In the genomic region with DNA sequence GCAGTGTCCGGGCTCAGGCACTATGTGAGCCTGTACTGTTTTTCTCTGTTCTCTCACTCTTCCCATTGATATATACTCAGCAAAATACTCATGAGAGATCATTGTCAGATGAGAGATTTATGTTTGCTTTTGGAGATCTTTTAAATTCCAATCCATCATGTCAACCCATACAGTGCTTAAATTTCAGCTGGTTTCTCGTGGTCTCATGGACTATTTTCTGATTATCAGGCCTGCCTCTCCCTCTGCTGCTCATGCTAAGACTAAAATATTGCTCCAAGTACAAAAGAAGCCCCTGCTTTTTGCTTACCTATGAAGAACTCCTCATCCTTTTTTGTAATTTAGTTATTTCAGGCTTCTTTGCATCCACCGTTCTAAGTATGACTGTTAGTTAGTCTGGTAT, we compare ENCODE assay signal across 17 cellular contexts.
DNase-seq lines count a peak whose midpoint lies in the region; ATAC-seq and TF ChIP-seq lines count a peak whose summit lies in the region.
"Had no signal": no experiment of that assay in that cellular context is flagged by ENCODE, and none has a peak within 500 bp of the region (broad histone marks: within the 10 kb centered on the region; RNA-seq: fewer than 3 reads in every experiment).

No MANE protein-coding gene starts in this region.

- ATAC-seq in HG03442 (IDR thresholded peaks at IDR 0.05; ENCODE audit: unreplicated experiment) = no peak

- peak in 35 of 56 donors; percentile 8 to 60 (median 28) for TF ChIP-seq CTCF in dorsolateral prefrontal cortex (IDR thresholded peaks at IDR 0.05 in 54 of 56, conservative IDR thresholded peaks at IDR 0.05 in 2 of 56; ENCODE audit: low read depth in 1 of 56, partially characterized antibody in 56 of 56)

- H3K4me3 ChIP-seq in dorsolateral prefrontal cortex = no peak overlapping the region

- DNase-seq in Ammon's horn (ENCODE audit: low spot score) = peak; percentile 4
- no peak for DNase-seq in dorsolateral prefrontal cortex
- peak; percentile 19 for DNase-seq in midbrain (lab: John Stamatoyannopoulos, UW)
- peak; percentile 14 for DNase-seq in pons (ENCODE audit: low spot score)
- no peak for DNase-seq in A172 (ENCODE audit: low spot score)
- DNase-seq in HuH-7.5 (ENCODE audit: low spot score) = no peak
- no peak for DNase-seq in AG08396 (ENCODE audit: low spot score)
- DNase-seq: 8988T; Caco-2; CD4-positive, alpha-beta T cell; DMS79; GF-D8; GOT3; H9; KBM-7 had no signal

- intact Hi-C loops in dorsolateral prefrontal cortex (cut with DNase I) = loop anchor here in 1 of 2 donors (5.0 kb wide), 1 partner anchor 79 kb away; no protein-coding TSS in a partner anchor

- no peaks in the 10 kb centered on the region for H3K27me3 ChIP-seq in dorsolateral prefrontal cortex

- H3K27ac ChIP-seq in dorsolateral prefrontal cortex = no peak overlapping the region
- H3K27ac ChIP-seq: C4-2B had no signal

Comparison
In these comparisons a context has a peak if more than half of its experiments do, and no peak if none do; other contexts are left out.
1. DNase-seq: peak in Ammon's horn (single experiment), midbrain (single experiment) and pons (single experiment); none in dorsolateral prefrontal cortex (0 of 10), A172 (single experiment), HuH-7.5 (single experiment) and AG08396 (single experiment).